In the genomic region with DNA sequence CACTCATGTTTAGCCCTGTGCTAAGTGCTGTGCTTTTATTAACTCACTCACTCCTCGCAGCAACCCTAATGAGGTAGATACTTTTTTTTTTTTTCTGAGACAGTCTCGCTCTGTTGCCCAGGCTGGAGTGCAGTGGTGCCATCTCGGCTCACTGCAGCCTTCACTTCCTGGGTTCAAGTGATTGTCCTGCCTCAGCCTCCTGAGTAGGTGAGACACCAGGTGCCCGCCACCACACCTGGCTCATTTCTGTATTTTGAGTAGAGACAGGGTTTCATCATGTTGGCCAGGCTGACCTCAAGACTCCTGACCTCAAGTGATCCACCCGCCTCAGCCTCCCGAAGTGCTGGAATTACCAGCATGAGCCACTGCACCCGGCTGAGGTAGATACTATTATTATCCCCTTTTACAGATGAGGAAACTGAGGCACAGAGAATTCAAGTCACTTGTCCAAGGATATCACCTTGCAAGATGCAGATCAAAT, we compare ENCODE assay signal across 9 cellular contexts. TPM values are rescaled to one million over a fixed set of nuclear protein-coding genes. Genes with fewer than 3 reads are reported as not detected.
A peak's percentile ranks its signal among the peaks of the same experiment; 100 is the strongest.
DNase-seq lines count a peak whose midpoint lies in the region; ATAC-seq and TF ChIP-seq lines count a peak whose summit lies in the region.
"Had no signal": no experiment of that assay in that cellular context is flagged by ENCODE, and none has a peak within 500 bp of the region (broad histone marks: within the 10 kb centered on the region; RNA-seq: fewer than 3 reads in every experiment).

No MANE protein-coding gene starts in this region.

- H3K4me1 ChIP-seq in OCI-LY3 (ENCODE audit: low read length) (peaks cover 32% of the 10 kb centered on the region), ovary (ENCODE audit: insufficient read depth) (peaks cover 11% of the 10 kb centered on the region)

- H3K27ac ChIP-seq in OCI-LY3 (ENCODE audit: low read length) (no peak overlapping the region), ovary (no peak overlapping the region)

- peak overlapping the region; percentile 90; the same call in 1 of the 2 replicates for H3K9ac ChIP-seq in OCI-LY3 (ENCODE audit: low read length)

- peaks cover 0 to 8% (median 4%) of the 10 kb centered on the region in 3 donors for H3K27me3 Mint-ChIP-seq in CD14-positive monocyte (ENCODE audit: low read depth in 3 of 3)

- no peak for TF ChIP-seq EP300 in ovary (IDR thresholded peaks at IDR 0.05)

- TF ChIP-seq CTCF in CD14-positive monocyte (IDR thresholded peaks at IDR 0.05) (no peak), OCI-LY3 (IDR thresholded peaks at IDR 0.05; ENCODE audit: low read depth, low read length) (no peak), epithelial cell of esophagus (IDR thresholded peaks at IDR 0.05; ENCODE audit: insufficient read depth, low read depth, low read length, missing control alignments) (no peak), ovary (IDR thresholded peaks at IDR 0.05) (no peak)

- H3K4me2 ChIP-seq in OCI-LY3 (ENCODE audit: low read length): peak overlapping the region; percentile 100

- peaks cover 72% of the 10 kb centered on the region for H3K4me1 Mint-ChIP-seq in CD14-positive monocyte

- H3K4me3 Mint-ChIP-seq in CD14-positive monocyte: peak overlapping the region; percentile 84 to 94

- no peaks in the 10 kb centered on the region for H3K9me3 ChIP-seq in OCI-LY3 (ENCODE audit: insufficient read depth, low read length)
- no peaks in the 10 kb centered on the region for H3K9me3 ChIP-seq in ovary

- no peak for DNase-seq in CD14-positive monocyte (ENCODE audit: low spot score)
- DNase-seq in epithelial cell of esophagus (ENCODE audit: low read depth): no peak
- DNase-seq in ovary: no peak
- DNase-seq in stimulated activated naive CD4-positive, alpha-beta T cell treated with Interleukin-2 at 50 U/mL for 16 hours (lab: John Stamatoyannopoulos, UW): no peak
- DNase-seq in posterior vena cava (ENCODE audit: low spot score): no peak
- DNase-seq in stimulated activated CD4-positive, alpha-beta T cell treated with anti-CD3 and anti-CD28 coated beads, Interleukin-2, amount 100 ng/mL, for 24 hours: no peak
- DNase-seq: NCI-H1092 treated with DMSO at 0.1 percent for 48 hours had no signal

- no peaks in the 10 kb centered on the region for H3K27me3 ChIP-seq in OCI-LY3 (ENCODE audit: low read depth, low read length)
- no peaks in the 10 kb centered on the region for H3K27me3 ChIP-seq in ovary

- H2AFZ ChIP-seq in OCI-LY3 (ENCODE audit: low read depth, low read length): no peak overlapping the region

- H3K9me3 Mint-ChIP-seq in CD14-positive monocyte: peaks cover 0 to 8% (median 0%) of the 10 kb centered on the region in 7 donors

- H4K20me1 ChIP-seq in OCI-LY3 (ENCODE audit: insufficient read depth, low read length): no peaks in the 10 kb centered on the region

- ATAC-seq in HG03280 (IDR thresholded peaks at IDR 0.05; ENCODE audit: unreplicated experiment): no peak

- WGBS in ovary, 3 donors: 42 to 45% (median 43%) methylated on average over 7 of the region's 7 CpGs

- H3K36me3 ChIP-seq in OCI-LY3 (replicated peaks; ENCODE audit: low read depth, low read length) (peaks cover 23% of the 10 kb centered on the region), ovary (no peaks in the 10 kb centered on the region)

- peaks cover 22 to 23% of the 10 kb centered on the region in 2 donors for H3K36me3 Mint-ChIP-seq in CD14-positive monocyte

- H3K27ac Mint-ChIP-seq in CD14-positive monocyte: peak overlapping the region in 6 of 7 donors; percentile 89 to 94 (median 92)

- no peak for TF ChIP-seq POLR2A in ovary (IDR thresholded peaks at IDR 0.05)

- H3K4me3 ChIP-seq in OCI-LY3 (ENCODE audit: low read length): peak overlapping the region; percentile 79
- H3K4me3 ChIP-seq in epithelial cell of esophagus (ENCODE audit: low read length): peak overlapping the region; percentile 99
- H3K4me3 ChIP-seq in ovary: peak overlapping the region; percentile 86

- intact Hi-C loops in CD14-positive monocyte (cut with micrococcal nuclease): no loop called here
- intact Hi-C loops in ovary (cut with DNase I): loop anchor here in 2 of 4 donors (5.0 to 10.0 kb wide), 2 partner anchors 57 to 85 kb away; no protein-coding TSS in a partner anchor
- intact Hi-C loops in posterior vena cava (cut with DNase I): loop anchor here in 1 of 2 donors (5.0 kb wide), 1 partner anchor 33 kb away; the partner anchor contains the start of genes ACTMAP and SNRPA

- H3K79me2 ChIP-seq in OCI-LY3 (ENCODE audit: low read length): peaks cover 58% of the 10 kb centered on the region

RNA-seq across cellular contexts. Expression of gene ITPKC, which starts 2.5 kb away (rescaled TPM):
- 1 to 10 TPM; 2.7 to 2.9 TPM for polyA plus RNA-seq in CD14-positive monocyte
- 100 to 1,000 TPM in 1 of 7 donors, 10 to 100 TPM in 6; 14.2 to 117 (median 22.4) TPM for total RNA-seq in ovary
- polyA plus RNA-seq in ovary: 10 to 100 TPM in 1 of 2 donors, 1 to 10 TPM in 1; 6.5 to 14.3 TPM
- total RNA-seq in posterior vena cava: 10 to 100 TPM; 18.9 to 19.4 TPM

RNA-seq across cellular contexts. Expression of gene COQ8B, which starts 2.8 kb away (rescaled TPM):
- polyA plus RNA-seq in CD14-positive monocyte: 10 to 100 TPM; 16.0 to 23.4 TPM
- total RNA-seq in ovary: 10 to 100 TPM; 24.0 to 51.2 (median 42.5) TPM
- polyA plus RNA-seq in ovary: 10 to 100 TPM in 1 of 2 donors, 1 to 10 TPM in 1; 8.3 to 41.5 TPM
- total RNA-seq in posterior vena cava: 10 to 100 TPM; 21.5 to 29.9 TPM

RNA-seq across cellular contexts. Expression of gene NUMBL, which starts 29.0 kb away (rescaled TPM):
- polyA plus RNA-seq in CD14-positive monocyte: under 1 TPM; 0.12 to 0.45 TPM
- total RNA-seq in ovary: 10 to 100 TPM; 38.7 to 88.9 (median 69.3) TPM
- polyA plus RNA-seq in ovary: 10 to 100 TPM in 1 of 2 donors, 1 to 10 TPM in 1; 6.7 to 32.9 TPM
- 10 to 100 TPM; 54.0 to 62.6 TPM for total RNA-seq in posterior vena cava

RNA-seq across cellular contexts. Expression of gene ACTMAP, which starts 30.8 kb away (rescaled TPM):
- polyA plus RNA-seq in CD14-positive monocyte: 1 to 10 TPM; 4.3 to 8.5 TPM
- total RNA-seq in ovary: 1 to 10 TPM; 2.1 to 6.5 (median 3.7) TPM
- 1 to 10 TPM; 3.0 to 6.4 TPM for polyA plus RNA-seq in ovary
- total RNA-seq in posterior vena cava: 1 to 10 TPM; 3.0 to 5.5 TPM

RNA-seq across cellular contexts. Expression of gene SNRPA, which starts 31.5 kb away (rescaled TPM):
- polyA plus RNA-seq in CD14-positive monocyte: 10 to 100 TPM; 27.9 to 44.2 TPM
- 10 to 100 TPM; 48.9 to 80.7 (median 72.4) TPM for total RNA-seq in ovary
- 10 to 100 TPM; 56.4 to 83.9 TPM for polyA plus RNA-seq in ovary
- 10 to 100 TPM; 37.1 to 46.1 TPM for total RNA-seq in posterior vena cava
